31 cellular contexts compared by ENCODE assay signal in the genomic region with DNA sequence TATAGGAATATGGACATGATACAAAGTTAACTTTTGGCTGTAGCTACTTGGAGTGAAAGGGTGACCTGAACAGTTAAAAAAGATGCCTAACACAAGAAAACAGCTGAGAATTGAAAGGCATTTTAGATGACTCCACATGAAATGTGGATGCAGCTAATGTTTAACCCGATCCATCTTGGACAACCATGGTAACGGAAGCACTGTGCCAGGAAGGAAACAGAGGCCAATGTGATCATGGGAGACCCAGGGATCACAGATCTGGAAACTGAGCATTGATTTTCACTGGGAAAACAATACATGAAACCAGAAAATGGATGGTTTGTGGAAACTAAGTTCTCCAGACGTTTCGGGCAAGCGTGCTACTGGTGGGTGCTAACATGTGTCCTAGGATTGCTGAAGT.
"Had no signal": no experiment of that assay in that cellular context is flagged by ENCODE, and none has a peak within 500 bp of the region (broad histone marks: within the 10 kb centered on the region; RNA-seq: fewer than 3 reads in every experiment).

No MANE protein-coding gene starts in this region.

- ATAC-seq: activated naive CD4-positive, alpha-beta T cell treated with anti-CD3 and anti-CD28 coated beads, Interleukin-2, amount 50 U/mL, for 72 hours; activated naive CD8-positive, alpha-beta T cell treated with anti-CD3 and anti-CD28 coated beads, Interleukin-2, amount 50 U/mL, for 24 hours; activated T-cell treated with anti-CD3 and anti-CD28 coated beads, Interleukin-2, amount 50 U/mL, for 4 hours; activated T-cell treated with anti-CD3 and anti-CD28 coated beads, Interleukin-2, amount 50 U/mL, for 72 hours; activated T-helper 17 cell treated with anti-CD3 and anti-CD28 coated beads, Interleukin-2, amount 50 U/mL, for 72 hours; body of pancreas had no signal

- FAIRE-seq: astrocyte, bronchial epithelial cell had no signal

- DNase-seq: activated effector memory CD4-positive, alpha-beta T cell treated with anti-CD3 and anti-CD28 coated beads, Interleukin-2, amount 50 U/mL, for 16 hours; activated effector memory CD4-positive, alpha-beta T cell treated with Interleukin-2 at 50 U/mL for 16 hours; activated gamma-delta T cell; activated gamma-delta T cell treated with Interleukin-2 at 50 U/mL for 16 hours; activated naive CD4-positive, alpha-beta T cell; activated naive CD4-positive, alpha-beta T cell treated with anti-CD3 and anti-CD28 coated beads for 36 hours; activated naive CD4-positive, alpha-beta T cell treated with anti-CD3 and anti-CD28 coated beads, Interleukin-2, amount 10 ng/mL, durations not matched to agents 7 days and 5 days; activated naive CD4-positive, alpha-beta T cell treated with anti-CD3 and anti-CD28 coated beads, Interleukin-2, amount 50 U/mL, for 16 hours; activated naive CD4-positive, alpha-beta T cell treated with Interleukin-2 at 50 U/mL for 16 hours; activated naive CD8-positive, alpha-beta T cell treated with anti-CD3 and anti-CD28 coated beads for 36 hours; activated naive CD8-positive, alpha-beta T cell treated with anti-CD3 and anti-CD28 coated beads, Interleukin-2, amount 10 ng/mL, durations not matched to agents 7 days and 5 days; activated naive CD8-positive, alpha-beta T cell treated with anti-CD3 and anti-CD28 coated beads, Interleukin-2, amount 50 U/mL, for 24 hours; activated T-cell treated with anti-CD3 and anti-CD28 coated beads, Interleukin-2, amount 50 U/mL, for 1 hour; activated T-cell treated with anti-CD3 and anti-CD28 coated beads, Interleukin-2, amount 50 U/mL, for 24 hours; activated T-cell treated with anti-CD3 and anti-CD28 coated beads, Interleukin-2, amount 50 U/mL, for 4 hours; activated T-cell treated with anti-CD3 and anti-CD28 coated beads, Interleukin-2, amount 50 U/mL, for 48 hours; activated T-cell treated with anti-CD3 and anti-CD28 coated beads, Interleukin-2, amount 50 U/mL, for 72 hours; adrenal gland; amniotic stem cell; amygdala; anterior cingulate cortex; aorta; brain microvascular endothelial cell; caudate nucleus; central memory CD4-positive, alpha-beta T cell; cerebellar nuclear complex had no signal
